ENCODE assay signal across 8 cellular contexts in the genomic region with DNA sequence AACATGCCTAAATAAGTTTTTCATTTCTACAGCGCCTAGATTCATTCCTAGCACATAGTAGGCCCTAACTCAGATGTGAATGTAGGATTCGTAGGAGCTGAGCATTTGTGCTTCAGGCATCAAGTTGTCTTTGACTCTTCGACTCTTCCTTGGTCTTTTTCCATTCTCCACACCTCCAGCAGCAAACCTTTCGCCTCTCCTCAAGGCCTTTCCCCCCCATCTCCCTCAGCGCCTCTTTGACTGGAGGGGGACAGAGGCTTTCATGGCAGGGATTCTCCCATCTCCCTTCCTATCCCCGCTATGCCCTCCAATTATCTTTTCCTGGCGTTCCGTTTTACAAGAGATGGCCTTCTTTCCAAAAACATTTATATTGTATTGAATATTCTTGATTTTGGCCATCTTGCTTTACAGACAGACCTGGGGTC. TPM values are rescaled to one million over a fixed set of nuclear protein-coding genes. Genes with fewer than 3 reads are reported as not detected.
DNase-seq lines count a peak whose midpoint lies in the region; ATAC-seq and TF ChIP-seq lines count a peak whose summit lies in the region.

No MANE protein-coding gene starts in this region.

- TF ChIP-seq CTCF in GM12864 (IDR thresholded peaks at IDR 0.05; ENCODE audit: low read depth, low read length, missing control alignments) (no peak), OCI-LY1 (IDR thresholded peaks at IDR 0.05; ENCODE audit: low read length) (no peak)

- peak overlapping the region; percentile 99 for H3K4me3 ChIP-seq in GM12864 (ENCODE audit: low read depth, low read length)
- H3K4me3 ChIP-seq in OCI-LY1 (ENCODE audit: low read depth, low read length, poor library complexity, severe bottlenecking) = peak overlapping the region; percentile 80
- peak overlapping the region; percentile 96 for H3K4me3 ChIP-seq in rectal smooth muscle tissue (ENCODE audit: low read length)

- no peak for DNase-seq in GM12864 (ENCODE audit: low read depth)
- DNase-seq in erythroblast (lab: John Stamatoyannopoulos, UW) = peak; percentile 35 to 54
- no peak for DNase-seq in H4 (ENCODE audit: low spot score)
- no peak for DNase-seq in DMS153 (lab: John Stamatoyannopoulos, UW)

- H3K9ac ChIP-seq in OCI-LY1 (ENCODE audit: low read length) (peak overlapping the region; percentile 89), rectal smooth muscle tissue (ENCODE audit: low read length) (peak overlapping the region; percentile 66)

- H3K27ac ChIP-seq in OCI-LY1 (ENCODE audit: low read depth, low read length, poor library complexity, severe bottlenecking) (peak overlapping the region; percentile 46), rectal smooth muscle tissue (ENCODE audit: low read depth, low read length) (no peak overlapping the region)

- peaks cover 23% of the 10 kb centered on the region for H3K4me1 ChIP-seq in OCI-LY1 (ENCODE audit: insufficient read depth, low read length, severe bottlenecking)
- peaks cover 4% of the 10 kb centered on the region for H3K4me1 ChIP-seq in rectal smooth muscle tissue (ENCODE audit: control insufficient read depth, insufficient read depth, low read length)

- peaks cover 13% of the 10 kb centered on the region for H3K79me2 ChIP-seq in OCI-LY1 (ENCODE audit: insufficient read depth, low read length)

- no peaks in the 10 kb centered on the region for H3K9me2 ChIP-seq in OCI-LY1 (ENCODE audit: low read depth, low read length)

- no peaks in the 10 kb centered on the region for H4K20me1 ChIP-seq in OCI-LY1 (ENCODE audit: insufficient read depth, low read length)

- no peak for TF ChIP-seq POLR2A in erythroblast (IDR thresholded peaks at IDR 0.05; ENCODE audit: low read length)

- H2AFZ ChIP-seq in OCI-LY1 (ENCODE audit: low read length) = no peak overlapping the region

- ATAC-seq in GM19467 (IDR thresholded peaks at IDR 0.05; ENCODE audit: unreplicated experiment) = no peak
- ATAC-seq in HG02798 (IDR thresholded peaks at IDR 0.05; ENCODE audit: poor library complexity, unreplicated experiment) = no peak

- H3K9me3 ChIP-seq in OCI-LY1 (ENCODE audit: low read length) = no peaks in the 10 kb centered on the region

- H3K4me2 ChIP-seq in OCI-LY1 (ENCODE audit: low read length) = peak overlapping the region; percentile 79

- H3F3A ChIP-seq in OCI-LY1 (ENCODE audit: insufficient read depth, low read length) = peaks cover 5% of the 10 kb centered on the region; the same call in 1 of the 2 replicates

- H3K36me3 ChIP-seq in OCI-LY1 (ENCODE audit: insufficient read depth, low read length) (peaks cover 25% of the 10 kb centered on the region), rectal smooth muscle tissue (ENCODE audit: control insufficient read depth, insufficient read depth, low read length) (peaks cover 5% of the 10 kb centered on the region)

- H3K27me3 ChIP-seq in OCI-LY1 (ENCODE audit: insufficient read depth, low read length) (no peaks in the 10 kb centered on the region), rectal smooth muscle tissue (ENCODE audit: control insufficient read depth, insufficient read depth, low read length) (no peaks in the 10 kb centered on the region)

RNA-seq across cellular contexts. Expression of gene CASP8AP2, which starts 0.7 kb away (rescaled TPM):
- 4.1 and 5.1 TPM in 2 replicates for total RNA-seq in H4 (2014; rRNA removed; shearing (Covaris generic))

RNA-seq across cellular contexts. Expression of gene MDN1, which starts 10.8 kb away (rescaled TPM):
- total RNA-seq in H4 (2014; rRNA removed; shearing (Covaris generic)) = 4.1 and 8.7 TPM in 2 replicates

Comparison
In these comparisons a context has a peak if more than half of its experiments do, and no peak if none do; other contexts are left out.
1. DNase-seq: peak in erythroblast (2 of 2); none in GM12864 (single experiment), H4 (single experiment) and DMS153 (single experiment).
2. Peak in every context shown above with its lines, with median percentiles within 50 percentile points of each other: H3K4me3 ChIP-seq.